In genomic region chr5:141882594-141883183, GRCh38 we compare ENCODE assay signal across 13 cellular contexts. TPM values are rescaled to one million over a fixed set of nuclear protein-coding genes. Genes with fewer than 3 reads are reported as not detected.
DNase-seq lines count a peak whose midpoint lies in the region; ATAC-seq, FAIRE-seq and TF ChIP-seq lines count a peak whose summit lies in the region.
"Had no signal": no experiment of that assay in that cellular context is flagged by ENCODE, and none has a peak within 500 bp of the region (broad histone marks: within the 10 kb centered on the region; RNA-seq: fewer than 3 reads in every experiment).

No MANE protein-coding gene starts in this region.

- CTCF ChIA-PET in K562 (lab: Yijun Ruan, JAX; ENCODE audit: low intra/inter-chr PET ratio), result interaction anchor here (0.6 kb wide), 1 partner anchor 77 kb away, joined by 3 read pairs; no protein-coding TSS in a partner anchor

- H3K27me3 ChIP-seq in heart left ventricle (peaks cover 3 to 71% (median 22%) of the 10 kb centered on the region in 9 donors), K562 (ENCODE audit: control insufficient read depth in 2 of 2, insufficient read depth in 2 of 2, low read length in 2 of 2) (peaks cover 15 to 42% of the 10 kb centered on the region in 2 experiments), layer of hippocampus (ENCODE audit: control insufficient read depth, insufficient read depth, low read length) (peaks cover 3% of the 10 kb centered on the region), thymus (ENCODE audit: control insufficient read depth, insufficient read depth) (peaks cover 50% of the 10 kb centered on the region), upper lobe of left lung (peaks cover 0 to 12% (median 8%) of the 10 kb centered on the region in 4 donors)

- H3K36me3 ChIP-seq in heart left ventricle, result no peaks in the 10 kb centered on the region
- H3K36me3 ChIP-seq in K562 (ENCODE audit: control insufficient read depth, insufficient read depth, low read length), result no peaks in the 10 kb centered on the region
- H3K36me3 ChIP-seq in thymus (ENCODE audit: control insufficient read depth, insufficient read depth), result no peaks in the 10 kb centered on the region
- H3K36me3 ChIP-seq in upper lobe of left lung, result no peaks in the 10 kb centered on the region

- H3K27me3 Mint-ChIP-seq in natural killer cell treated with Interleukin-12 subunit alpha and Interleukin-12 subunit beta and Interleukin-15 and Interleukin-18, amount 100 ng/mL, for 72 hours, result peaks cover 37 to 58% of the 10 kb centered on the region in 2 donors
- peaks cover 79% of the 10 kb centered on the region for H3K27me3 Mint-ChIP-seq in activated T-cell treated with anti-CD3 and anti-CD28 coated beads, Interleukin-2, amount 50 U/mL, for 24 hours

- WGBS in heart left ventricle, 4 donors, result 19 to 26% (median 25%) methylated on average over 13 of the region's 13 CpGs
- 4% methylated on average over 13 of the region's 13 CpGs for WGBS in K562 (ENCODE audit: insufficient coverage, low coverage, missing lambda C conversion rate)
- WGBS in thymus, result 17% methylated on average over 13 of the region's 13 CpGs
- 19 to 29% methylated on average over 11 to 13 of the region's 13 CpGs for WGBS in upper lobe of left lung, 2 donors

- H3K9ac ChIP-seq in K562 (ENCODE audit: insufficient read depth in 1 of 2, low read depth in 2 of 2, low read length in 2 of 2), result 0 out of 4 replicates have a peak overlapping the region, but pooled peaks of 1 of the 2 experiments have one; percentile 29

- no peaks in the 10 kb centered on the region for H3K79me2 ChIP-seq in K562 (ENCODE audit: control insufficient read depth, insufficient read depth, low read length)

- H3K4me3 ChIP-seq in heart left ventricle, result no peak overlapping the region
- no peak overlapping the region for H3K4me3 ChIP-seq in K562
- no peak overlapping the region for H3K4me3 ChIP-seq in thymus (ENCODE audit: low read length)
- H3K4me3 ChIP-seq in upper lobe of left lung, result no peak overlapping the region

- H4K20me1 ChIP-seq in K562 (replicated peaks; ENCODE audit: control insufficient read depth, insufficient read depth, low read length), result peaks cover 25% of the 10 kb centered on the region

- TF ChIP-seq CTCF in heart left ventricle (IDR thresholded peaks at IDR 0.05) (no peak), K562 (IDR thresholded peaks at IDR 0.05 in 2 of 3, conservative IDR thresholded peaks at IDR 0.05 in 1 of 3; ENCODE audit: insufficient read depth in 2 of 3, low read depth in 1 of 3, low read length in 3 of 3) (no peak), upper lobe of left lung (IDR thresholded peaks at IDR 0.05) (no peak)

- peak overlapping the region in 9 of 12 donors; percentile 76 to 94 (median 86) for H3K27ac ChIP-seq in heart left ventricle
- H3K27ac ChIP-seq in K562 (ENCODE audit: extremely low read depth, low read depth, low read length), result no peak overlapping the region
- H3K27ac ChIP-seq in layer of hippocampus (ENCODE audit: low read depth, low read length), result peak overlapping the region; percentile 98
- H3K27ac ChIP-seq in thymus (ENCODE audit: low read depth), result peak overlapping the region; percentile 31
- peak overlapping the region in 2 of 4 donors; percentile 61 to 79 for H3K27ac ChIP-seq in upper lobe of left lung

- intact Hi-C loops in heart left ventricle (cut with DNase I), result loop anchor here (2.0 to 5.0 kb wide), 6 partner anchors 40 to 180 kb away; partner anchors contain the start of genes PCDH12 (in 6 of the 10) and DELE1 (in 4 of the 10)
- intact Hi-C loops in left ventricle myocardium superior (cut with micrococcal nuclease), result loop anchor here (10.0 kb wide), 1 partner anchor 82 kb away; the partner anchor contains the start of gene RNF14
- intact Hi-C loops in K562 (cut with micrococcal nuclease), result no loop called here

- peaks cover 0 to 54% (median 40%) of the 10 kb centered on the region in 12 donors for H3K4me1 ChIP-seq in heart left ventricle
- H3K4me1 ChIP-seq in K562 (replicated peaks in 1 of 2; ENCODE audit: control insufficient read depth in 2 of 2, insufficient read depth in 2 of 2, low read length in 2 of 2), result peaks cover 17 to 26% of the 10 kb centered on the region in 2 experiments; a peak in 3 of 5 replicates
- peaks cover 7% of the 10 kb centered on the region for H3K4me1 ChIP-seq in thymus (ENCODE audit: control insufficient read depth, insufficient read depth, low read length)
- H3K4me1 ChIP-seq in upper lobe of left lung, result peaks cover 40 to 58% (median 41%) of the 10 kb centered on the region in 4 donors

- ATAC-seq in heart left ventricle (no peak), left ventricle myocardium superior (no peak), K562 (no peak), upper lobe of left lung (ENCODE audit: low FRiP score in 2 of 2) (no peak)
- no peak for ATAC-seq in natural killer cell treated with Interleukin-12 subunit alpha and Interleukin-12 subunit beta and Interleukin-15 and Interleukin-18, amount 100 ng/mL, for 72 hours
- ATAC-seq: left colon had no signal

- peaks cover 18 to 19% of the 10 kb centered on the region in 2 donors for H3K4me1 Mint-ChIP-seq in natural killer cell treated with Interleukin-12 subunit alpha and Interleukin-12 subunit beta and Interleukin-15 and Interleukin-18, amount 100 ng/mL, for 72 hours (ENCODE audit: low read depth in 2 of 2)
- H3K4me1 Mint-ChIP-seq in activated T-cell treated with anti-CD3 and anti-CD28 coated beads, Interleukin-2, amount 50 U/mL, for 24 hours (ENCODE audit: low read depth), result peaks cover 15% of the 10 kb centered on the region

- TF ChIP-seq POLR2A in heart left ventricle (IDR thresholded peaks at IDR 0.05) (no peak), K562 (conservative IDR thresholded peaks at IDR 0.05) (no peak), upper lobe of left lung (IDR thresholded peaks at IDR 0.05) (no peak)

- POLR2A ChIA-PET in K562 (lab: Yijun Ruan, JAX), result interaction anchor here (0.5 to 1.4 kb wide), 5 partner anchors 8 to 38 kb away, joined by 3 to 7 read pairs (median 3); no protein-coding TSS in a partner anchor

- no peak overlapping the region for H3K27ac Mint-ChIP-seq in natural killer cell treated with Interleukin-12 subunit alpha and Interleukin-12 subunit beta and Interleukin-15 and Interleukin-18, amount 100 ng/mL, for 72 hours
- no peak overlapping the region for H3K27ac Mint-ChIP-seq in activated T-cell treated with anti-CD3 and anti-CD28 coated beads, Interleukin-2, amount 50 U/mL, for 24 hours

- FAIRE-seq in K562 (lab: Jason Lieb, UNC), result no peak

- BruUV-seq in K562 (replicated peaks; lab: Mats Ljungman, UMichigan), result no TSS peak

- TF ChIP-seq RAD21 in K562 (CRISPR knock-in tag; conservative IDR thresholded peaks at IDR 0.05 in 1 of 2, IDR thresholded peaks at IDR 0.05 in 1 of 2), result no peak

- H3K9me1 ChIP-seq in K562 (ENCODE audit: control insufficient read depth, insufficient read depth, low read length), result peaks cover 3% of the 10 kb centered on the region

- H3K9me3 ChIP-seq in heart left ventricle (no peaks in the 10 kb centered on the region), K562 (replicated peaks; ENCODE audit: control insufficient read depth, insufficient read depth, low read depth, low read length) (no peaks in the 10 kb centered on the region), thymus (ENCODE audit: control insufficient read depth) (no peaks in the 10 kb centered on the region), upper lobe of left lung (no peaks in the 10 kb centered on the region)

- no peak overlapping the region for H2AFZ ChIP-seq in K562 (ENCODE audit: low read depth, low read length)

- no peak for TF ChIP-seq EP300 in K562 (IDR thresholded peaks at IDR 0.05; ENCODE audit: low read length)
- TF ChIP-seq EP300 in upper lobe of left lung (IDR thresholded peaks at IDR 0.05), result no peak

- DNase-seq in heart left ventricle, result no peak
- no peak for DNase-seq in left ventricle myocardium superior
- DNase-seq in K562 (ENCODE audit: extremely low read depth in 1 of 4, low spot score in 3 of 4), result peak in 1 of 4 experiments; percentile 29
- no peak for DNase-seq in natural killer cell treated with Interleukin-12 subunit alpha and Interleukin-12 subunit beta and Interleukin-15 and Interleukin-18, amount 100 ng/mL, for 72 hours (ENCODE audit: low spot score)
- DNase-seq in activated T-cell treated with anti-CD3 and anti-CD28 coated beads, Interleukin-2, amount 50 U/mL, for 24 hours, result no peak
- no peak for DNase-seq in upper lobe of left lung
- DNase-seq: activated CD8-positive, alpha-beta memory T cell treated with anti-CD3 and anti-CD28 coated beads, Interleukin-2, amount 50 U/mL, for 48 hours; amniotic stem cell; Karpas-422 had no signal

- H3K36me3 Mint-ChIP-seq in natural killer cell treated with Interleukin-12 subunit alpha and Interleukin-12 subunit beta and Interleukin-15 and Interleukin-18, amount 100 ng/mL, for 72 hours, result no peaks in the 10 kb centered on the region
- H3K36me3 Mint-ChIP-seq in activated T-cell treated with anti-CD3 and anti-CD28 coated beads, Interleukin-2, amount 50 U/mL, for 24 hours (ENCODE audit: low read depth), result no peaks in the 10 kb centered on the region

- no peak overlapping the region for H3K4me2 ChIP-seq in K562 (ENCODE audit: insufficient read depth, low read length)

- in situ Hi-C loops in K562 (cut with MboI), result loop anchor here (5.0 kb wide), 2 partner anchors 75 to 175 kb away; partner anchors contain the start of gene PCDH12

- no peak overlapping the region for H3K4me3 Mint-ChIP-seq in natural killer cell treated with Interleukin-12 subunit alpha and Interleukin-12 subunit beta and Interleukin-15 and Interleukin-18, amount 100 ng/mL, for 72 hours
- H3K4me3 Mint-ChIP-seq in activated T-cell treated with anti-CD3 and anti-CD28 coated beads, Interleukin-2, amount 50 U/mL, for 24 hours, result no peak overlapping the region

- H3K9me3 Mint-ChIP-seq in natural killer cell treated with Interleukin-12 subunit alpha and Interleukin-12 subunit beta and Interleukin-15 and Interleukin-18, amount 100 ng/mL, for 72 hours, result no peaks in the 10 kb centered on the region
- no peaks in the 10 kb centered on the region for H3K9me3 Mint-ChIP-seq in activated T-cell treated with anti-CD3 and anti-CD28 coated beads, Interleukin-2, amount 50 U/mL, for 24 hours

RNA-seq across cellular contexts. Expression of gene PCDH1, which starts 4.5 kb away (rescaled TPM):
- total RNA-seq in heart left ventricle (100 to 1,000 TPM in 1 of 9 donors, 10 to 100 TPM in 8; 10.2 to 106 (median 19.2) TPM), left ventricle myocardium superior (17.2 TPM), K562 (2014; rRNA removed) (3.3 and 3.6 TPM in 2 replicates), K562 (2014; rRNA removed; fragmentation: Illumina TruSeq; extraction: Trizol) (0.77 and 1.1 TPM in 2 replicates), K562 (2015; rRNA removed; fragmentation: Illumina TruSeq; extraction: Trizol) (0.80 and 1.1 TPM in 2 replicates), K562 (2021) (3.2 and 3.6 TPM in 2 replicates), upper lobe of left lung (100 to 1,000 TPM in 1 of 6 donors, 10 to 100 TPM in 5; 41.3 to 133 (median 81.6) TPM)
- polyA plus RNA-seq in heart left ventricle (10 to 100 TPM; 13.5 to 25.8 TPM), K562 (2011; rRNA removed) (1.1 and 2.3 TPM in 2 replicates), K562 (2014; fragmentation: Illumina TruSeq; extraction: Trizol) (2.2 and 2.3 TPM in 2 replicates), K562 (2014; fragmentation: Nextera tagmentation; extraction: Ambion mirVana) (under 1 TPM in 1 of 2 experiments, not detected in 1; 0.11 TPM), K562 (2014; rRNA removed) (1.4 and 1.6 TPM in 2 replicates), thymus (5.1 TPM)
- 3.9 and 10.2 TPM in 2 replicates for total RNA-seq in K562 (2011; cell fraction: chromatin; rRNA removed; ENCODE audit: low replicate concordance)
- total RNA-seq in K562 (2011; cell fraction: nucleolus; rRNA removed), result 12.1 and 13.5 TPM in 2 replicates
- 6.8 and 8.7 TPM in 2 replicates for total RNA-seq in K562 (2011; cell fraction: nucleoplasm; rRNA removed)
- 1.9 and 4.1 TPM in 2 replicates for polyA plus RNA-seq in K562 (2011; cell fraction: cytosol; rRNA removed)
- polyA plus RNA-seq in K562 (2011; cell fraction: nucleus; rRNA removed), result 0.95 and 3.6 TPM in 2 replicates
- 1.5 and 1.6 TPM in 2 replicates for polyA plus RNA-seq in K562 (2012)
- polyA minus RNA-seq in K562 (2011; rRNA and poly(A)+ RNA removed), result 2.4 and 11.1 TPM in 2 replicates
- 2.3 and 6.8 TPM in 2 replicates for polyA minus RNA-seq in K562 (2011; cell fraction: cytosol; rRNA and poly(A)+ RNA removed)
- polyA minus RNA-seq in K562 (2011; cell fraction: nucleus; rRNA and poly(A)+ RNA removed), result 1.6 and 2.2 TPM in 2 replicates
- total RNA-seq in natural killer cell treated with Interleukin-12 subunit alpha and Interleukin-12 subunit beta and Interleukin-15 and Interleukin-18, amount 100 ng/mL, for 72 hours, result 1 to 10 TPM; 1.8 to 5.9 TPM
- total RNA-seq: T-helper 2 cell treated with Interferon-gamma antibody and Interleukin-4, amounts not matched to agents 100 ng/mL and 5 ng/mL, for 36 hours had no signal

RNA-seq across cellular contexts. Expression of gene DELE1, which starts 41.0 kb away (rescaled TPM):
- total RNA-seq in heart left ventricle (100 to 1,000 TPM in 4 of 9 donors, 10 to 100 TPM in 5; 63.1 to 174 (median 96.0) TPM), left ventricle myocardium superior (107 TPM), K562 (2014; rRNA removed) (48.5 and 49.8 TPM in 2 replicates), K562 (2014; rRNA removed; fragmentation: Illumina TruSeq; extraction: Trizol) (29.2 and 34.0 TPM in 2 replicates), K562 (2015; rRNA removed; fragmentation: Illumina TruSeq; extraction: Trizol) (42.6 and 51.5 TPM in 2 replicates), K562 (2021) (64.7 and 68.8 TPM in 2 replicates), upper lobe of left lung (100 to 1,000 TPM in 1 of 6 donors, 10 to 100 TPM in 5; 59.4 to 151 (median 87.5) TPM)
- polyA plus RNA-seq in heart left ventricle (10 to 100 TPM; 56.8 to 59.1 TPM), K562 (2011; rRNA removed) (73.0 and 100.0 TPM in 2 replicates), K562 (2014; fragmentation: Illumina TruSeq; extraction: Trizol) (62.7 and 65.1 TPM in 2 replicates), K562 (2014; fragmentation: Nextera tagmentation; extraction: Ambion mirVana) (10 to 100 TPM; 16.6 to 37.6 TPM), K562 (2014; rRNA removed) (66.3 and 74.4 TPM in 2 replicates), thymus (41.5 TPM)
- total RNA-seq in K562 (2011; cell fraction: chromatin; rRNA removed; ENCODE audit: low replicate concordance), result 104 and 158 TPM in 2 replicates
- total RNA-seq in K562 (2011; cell fraction: nucleolus; rRNA removed), result 66.7 and 84.5 TPM in 2 replicates
- total RNA-seq in K562 (2011; cell fraction: nucleoplasm; rRNA removed), result 76.9 and 103 TPM in 2 replicates
- polyA plus RNA-seq in K562 (2011; cell fraction: cytosol; rRNA removed), result 72.9 and 97.6 TPM in 2 replicates
- 309 and 379 TPM in 2 replicates for polyA plus RNA-seq in K562 (2011; cell fraction: nucleus; rRNA removed)
- 49.1 and 105 TPM in 2 replicates for polyA plus RNA-seq in K562 (2012)
- 30.3 and 39.6 TPM in 2 replicates for polyA minus RNA-seq in K562 (2011; rRNA and poly(A)+ RNA removed)
- polyA minus RNA-seq in K562 (2011; cell fraction: cytosol; rRNA and poly(A)+ RNA removed), result 32.1 and 33.3 TPM in 2 replicates
- 47.8 and 79.8 TPM in 2 replicates for polyA minus RNA-seq in K562 (2011; cell fraction: nucleus; rRNA and poly(A)+ RNA removed)
- 10 to 100 TPM; 70.9 to 93.6 TPM for total RNA-seq in natural killer cell treated with Interleukin-12 subunit alpha and Interleukin-12 subunit beta and Interleukin-15 and Interleukin-18, amount 100 ng/mL, for 72 hours
